In the genomic region with DNA sequence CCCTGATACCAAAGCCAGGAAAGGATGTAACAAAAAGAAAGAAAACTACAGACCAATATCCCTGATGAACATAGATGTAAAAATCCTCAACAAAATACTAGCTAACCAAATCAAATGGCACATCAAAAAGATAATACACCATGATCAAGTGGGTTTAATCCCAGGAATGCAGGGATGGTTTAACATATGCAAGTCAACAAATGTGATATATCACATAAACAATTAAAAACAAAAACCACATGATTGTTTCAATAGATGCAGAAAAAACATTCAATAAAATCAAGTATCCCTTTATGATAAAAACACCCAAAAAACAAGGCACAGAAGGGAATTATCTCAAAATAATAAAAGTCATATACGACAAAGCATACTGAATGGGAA, we compare ENCODE assay signal across 28 cellular contexts.
"Had no signal": no experiment of that assay in that cellular context is flagged by ENCODE, and none has a peak within 500 bp of the region (broad histone marks: within the 10 kb centered on the region; RNA-seq: fewer than 3 reads in every experiment).

No MANE protein-coding gene starts in this region.

- H3K4me3 Mint-ChIP-seq: neural crest cell; stimulated activated naive B cell treated with anti-CD40 and anti-IgM and Interleukin-4, amounts not matched to agents 10 μg/mL and 1 μg/mL and 100 μg/mL, for 72 hours had no signal

- H3K4me3 ChIP-seq: left lung, lower lobe of right lung, mucosa of descending colon, pancreas, prostate gland, right lobe of liver, skin epidermis, stomach, testis, thyroid gland, transverse colon, upper lobe of left lung, vagina had no signal

- H3K4me1 Mint-ChIP-seq: neural crest cell had no signal

- H3K36me3 ChIP-seq: left lung, lower lobe of right lung, pancreas, prostate gland, right lobe of liver, stomach, thyroid gland, transverse colon, upper lobe of left lung, vagina had no signal

- H3K27me3 Mint-ChIP-seq: stimulated activated naive B cell treated with anti-CD40 and anti-IgM and Interleukin-4, amounts not matched to agents 10 μg/mL and 1 μg/mL and 100 μg/mL, for 72 hours had no signal

- ATAC-seq: naive thymus-derived CD8-positive, alpha-beta T cell; stimulated activated naive B cell treated with anti-CD40 and anti-IgM and Interleukin-4, amounts not matched to agents 10 μg/mL and 1 μg/mL and 100 μg/mL, for 72 hours; stimulated activated naive CD8-positive, alpha-beta T cell treated with anti-CD3 and anti-CD28 coated beads, Interleukin-15, Interleukin-2, amounts not matched to agents 100 U/mL and 50 U/mL, for 24 hours had no signal

- H3K27ac Mint-ChIP-seq: stimulated activated naive B cell treated with anti-CD40 and anti-IgM and Interleukin-4, amounts not matched to agents 10 μg/mL and 1 μg/mL and 100 μg/mL, for 72 hours had no signal

- H3K27me3 ChIP-seq: left lung, pancreas, right lobe of liver, stomach, testis, thyroid gland, transverse colon, upper lobe of left lung, vagina had no signal

- H3K4me1 ChIP-seq: pancreas, prostate gland had no signal

- H3K9me3 ChIP-seq: left lung, lower lobe of right lung, mucosa of descending colon, pancreas, prostate gland, right lobe of liver, stomach, testis, thyroid gland, transverse colon, upper lobe of left lung, vagina had no signal

- DNase-seq: hypothalamus; kidney; left lung; lower lobe of right lung; mammary epithelial cell; mesenchymal stem cell; midbrain; posterior cingulate gyrus; stimulated activated CD4-positive, alpha-beta T cell treated with anti-CD3 and anti-CD28 coated beads, Interleukin-12 subunit alpha, Interleukin-12 subunit beta, amount 100 ng/mL, for 4 hours; stimulated activated CD4-positive, alpha-beta T cell treated with anti-CD3 and anti-CD28 coated beads, Interleukin-15, amount 100 ng/mL, for 24 hours; stimulated activated CD4-positive, alpha-beta T cell treated with anti-CD3 and anti-CD28 coated beads, Interleukin-2, amount 100 ng/mL, for 24 hours; stimulated activated CD4-positive, alpha-beta T cell treated with anti-CD3 and anti-CD28 coated beads, Interleukin-4, amount 100 ng/mL, for 1 hour; stimulated activated naive B cell treated with anti-CD40 and anti-IgM and Interleukin-4, amounts not matched to agents 10 μg/mL and 1 μg/mL and 100 μg/mL, for 72 hours; stimulated activated naive CD8-positive, alpha-beta T cell treated with anti-CD3 and anti-CD28 coated beads, Interleukin-15, Interleukin-2, amounts not matched to agents 100 U/mL and 50 U/mL, for 24 hours; testis had no signal

- FAIRE-seq: islet of Langerhans, kidney, pancreas had no signal

- H3K27ac ChIP-seq: left lung, lower lobe of right lung, pancreas, prostate gland, right lobe of liver, skin epidermis, stomach, testis, thyroid gland, transverse colon, upper lobe of left lung, vagina had no signal
